In genomic region chr10:21280037-21280436, GRCh38 we compare ENCODE assay signal across 1 cellular context.
TF ChIP-seq lines count a peak whose summit lies in the region.

No MANE protein-coding gene starts in this region.

TF ChIP-seq in K562, 482 proteins besides CTCF, POLR2A, EP300 and RAD21:
- TF ChIP-seq ZNF318 (IDR thresholded peaks at IDR 0.05; ENCODE audit: borderline replicate concordance in 1 of 2, low read depth in 1 of 2) = no peak
- peak; percentile 69 for TF ChIP-seq TFE3 (CRISPR knock-in tag; IDR thresholded peaks at IDR 0.05)
